Comparison of ENCODE assay signal across 1 cellular context in genomic region chr14:76956253-76957090, GRCh38.
TF ChIP-seq lines count a peak whose summit lies in the region.

No MANE protein-coding gene starts in this region.

TF ChIP-seq in HepG2, 621 proteins besides CTCF, POLR2A, EP300 and RAD21 (continued from another document and continues in another):
- TF ChIP-seq CENPBD1 (CRISPR knock-in tag; IDR thresholded peaks at IDR 0.05; ENCODE audit: borderline replicate concordance, low read depth): no peak
- TF ChIP-seq RBAK (CRISPR knock-in tag; IDR thresholded peaks at IDR 0.05): no peak
- TF ChIP-seq ZNF124 (CRISPR knock-in tag; IDR thresholded peaks at IDR 0.05): no peak
- no peak for TF ChIP-seq ZNF44 (CRISPR knock-in tag; IDR thresholded peaks at IDR 0.05)
- no peak for TF ChIP-seq ZNF274 (CRISPR knock-in tag; IDR thresholded peaks at IDR 0.05)
- peak; percentile 90 for TF ChIP-seq ZNF639 (CRISPR knock-in tag; conservative IDR thresholded peaks at IDR 0.05)
- TF ChIP-seq THAP7 (CRISPR knock-in tag; IDR thresholded peaks at IDR 0.05): no peak; the same call in 1 of the 2 replicates
- TF ChIP-seq SIN3B (IDR thresholded peaks at IDR 0.05; ENCODE audit: low read length): no peak
- no peak for TF ChIP-seq KDM1A (CRISPR knock-in tag; IDR thresholded peaks at IDR 0.05)
- TF ChIP-seq BRCA1 (CRISPR knock-in tag; IDR thresholded peaks at IDR 0.05): no peak
- TF ChIP-seq ZBTB38 (CRISPR knock-in tag; IDR thresholded peaks at IDR 0.05): peak; percentile 82
- no peak for TF ChIP-seq GATAD1 (CRISPR knock-in tag; IDR thresholded peaks at IDR 0.05)
- TF ChIP-seq ZNF317 (CRISPR knock-in tag; IDR thresholded peaks at IDR 0.05): peak; percentile 47; the same call in 1 of the 2 replicates
- TF ChIP-seq ZNF142 (CRISPR knock-in tag; IDR thresholded peaks at IDR 0.05): no peak
- TF ChIP-seq ZSCAN20 (CRISPR knock-in tag; IDR thresholded peaks at IDR 0.05; ENCODE audit: borderline replicate concordance): no peak
- TF ChIP-seq STAG1 (CRISPR knock-in tag; IDR thresholded peaks at IDR 0.05): no peak
- no peak for TF ChIP-seq ZIK1 (CRISPR knock-in tag; IDR thresholded peaks at IDR 0.05; ENCODE audit: borderline replicate concordance, low read depth)
- TF ChIP-seq ZNF883 (CRISPR knock-in tag; IDR thresholded peaks at IDR 0.05; ENCODE audit: not compliant biosample characterization): no peak
- no peak for TF ChIP-seq CCAR2 (optimal IDR thresholded peaks at IDR 0.05; ENCODE audit: low read depth, low read length)
- TF ChIP-seq ZNF558 (CRISPR knock-in tag; IDR thresholded peaks at IDR 0.05; ENCODE audit: borderline replicate concordance): no peak
- peak; percentile 44; the same call in 1 of the 2 replicates for TF ChIP-seq ZNF224 (CRISPR knock-in tag; IDR thresholded peaks at IDR 0.05)
- TF ChIP-seq ZNF746 (CRISPR knock-in tag; IDR thresholded peaks at IDR 0.05): no peak; the same call in none of the 2 replicates
- TF ChIP-seq SNRNP70 (IDR thresholded peaks at IDR 0.05; ENCODE audit: low read depth, low read length): no peak
- no peak for TF ChIP-seq NFYC (CRISPR knock-in tag; IDR thresholded peaks at IDR 0.05)
- TF ChIP-seq RBM22 (optimal IDR thresholded peaks at IDR 0.05; ENCODE audit: low read length): no peak
- TF ChIP-seq TARDBP (CRISPR knock-in tag; IDR thresholded peaks at IDR 0.05): peak; percentile 14; the same call in 1 of the 2 replicates
- no peak for TF ChIP-seq ZFP36L2 (CRISPR knock-in tag; IDR thresholded peaks at IDR 0.05)
- no peak; the same call in 1 of the 2 replicates for TF ChIP-seq ZNF766 (CRISPR knock-in tag; IDR thresholded peaks at IDR 0.05; ENCODE audit: borderline replicate concordance)
- no peak for TF ChIP-seq ZNF724P (CRISPR knock-in tag; IDR thresholded peaks at IDR 0.05; ENCODE audit: borderline replicate concordance)
- no peak for TF ChIP-seq ZNF484 (CRISPR knock-in tag; IDR thresholded peaks at IDR 0.05; ENCODE audit: borderline replicate concordance, low read depth)
- no peak for TF ChIP-seq ZNF567 (CRISPR knock-in tag; IDR thresholded peaks at IDR 0.05; ENCODE audit: borderline replicate concordance)
- TF ChIP-seq ZNF234 (CRISPR knock-in tag; conservative IDR thresholded peaks at IDR 0.05): no peak
- no peak for TF ChIP-seq JUNB (CRISPR knock-in tag; IDR thresholded peaks at IDR 0.05; ENCODE audit: borderline replicate concordance)
- TF ChIP-seq E2F5 (CRISPR knock-in tag; conservative IDR thresholded peaks at IDR 0.05): no peak; the same call in 1 of the 2 replicates
- TF ChIP-seq PLSCR1 (CRISPR knock-in tag; IDR thresholded peaks at IDR 0.05; ENCODE audit: borderline replicate concordance): no peak
- no peak for TF ChIP-seq RARG (CRISPR knock-in tag; IDR thresholded peaks at IDR 0.05; ENCODE audit: low read depth)
- no peak; the same call in 1 of the 2 replicates for TF ChIP-seq ZBTB7A (CRISPR knock-in tag; IDR thresholded peaks at IDR 0.05)
- TF ChIP-seq MTF2 (CRISPR knock-in tag; IDR thresholded peaks at IDR 0.05; ENCODE audit: borderline replicate concordance): peak; percentile 76; the same call in 1 of the 2 replicates
- TF ChIP-seq TEAD3 (CRISPR knock-in tag; optimal IDR thresholded peaks at IDR 0.05; ENCODE audit: borderline replicate concordance): no peak
- no peak for TF ChIP-seq MIER2 (CRISPR knock-in tag; IDR thresholded peaks at IDR 0.05)
- TF ChIP-seq ZNF562 (CRISPR knock-in tag; IDR thresholded peaks at IDR 0.05; ENCODE audit: borderline replicate concordance): no peak
- peak; percentile 58 for TF ChIP-seq NFE2 (CRISPR knock-in tag; IDR thresholded peaks at IDR 0.05)
- TF ChIP-seq ZNF367 (CRISPR knock-in tag; IDR thresholded peaks at IDR 0.05; ENCODE audit: borderline replicate concordance): no peak
- no peak; the same call in 1 of the 2 replicates for TF ChIP-seq ZKSCAN8 (CRISPR knock-in tag; IDR thresholded peaks at IDR 0.05; ENCODE audit: borderline replicate concordance)
- TF ChIP-seq MAX (IDR thresholded peaks at IDR 0.05): peak; percentile 79
- TF ChIP-seq ZNF260 (CRISPR knock-in tag; IDR thresholded peaks at IDR 0.05; ENCODE audit: borderline replicate concordance, low read depth): no peak
- no peak for TF ChIP-seq DPF2 (CRISPR knock-in tag; IDR thresholded peaks at IDR 0.05; ENCODE audit: borderline replicate concordance, low read depth)
- TF ChIP-seq AHR (CRISPR knock-in tag; IDR thresholded peaks at IDR 0.05): no peak
- no peak for TF ChIP-seq ATF7-NPFF (CRISPR knock-in tag; IDR thresholded peaks at IDR 0.05; ENCODE audit: low read depth)
- TF ChIP-seq ZFX (CRISPR knock-in tag; IDR thresholded peaks at IDR 0.05; ENCODE audit: low read depth): peak; percentile 58; the same call in 1 of the 2 replicates
- TF ChIP-seq ARID4A (CRISPR knock-in tag; IDR thresholded peaks at IDR 0.05; ENCODE audit: borderline replicate concordance): peak; percentile 79
- TF ChIP-seq RFX5 (IDR thresholded peaks at IDR 0.05; ENCODE audit: low read depth, low read length): peak; percentile 72; the same call in 1 of the 2 replicates
